ENCODE assay signal across 8 cellular contexts in genomic region chr15:76310470-76311070, GRCh38. TPM values are rescaled to one million over a fixed set of nuclear protein-coding genes. Genes with fewer than 3 reads are reported as not detected.
DNase-seq lines count a peak whose midpoint lies in the region; ATAC-seq and TF ChIP-seq lines count a peak whose summit lies in the region.

No MANE protein-coding gene starts in this region.

- CTCF ChIA-PET in OCI-LY7 (lab: Charles Lee; ENCODE audit: unreplicated experiment), result no interaction called here

- no peaks in the 10 kb centered on the region for H3K9me2 ChIP-seq in OCI-LY7 (ENCODE audit: insufficient read depth, low read length)

- H3K27ac ChIP-seq in OCI-LY7 (ENCODE audit: low read depth, low read length, poor library complexity, severe bottlenecking), result peak overlapping the region; percentile 27
- H3K27ac ChIP-seq in lower lobe of right lung, result peak overlapping the region; percentile 86
- H3K27ac ChIP-seq in tibial nerve, result peak overlapping the region; percentile 46 to 88 (median 86)

- DNase-seq in GM03348 (ENCODE audit: low spot score) (peak; percentile 45), HFF-Myc (ENCODE audit: extremely low read depth, low read depth) (no peak), OCI-LY7 (ENCODE audit: low spot score) (peak; percentile 23), cerebellum (ENCODE audit: low spot score) (peak; percentile 12), lower lobe of right lung (no peak), tibial nerve (ENCODE audit: low spot score in 2 of 2) (no peak), NCI-H2227 treated with DMSO at 0.1 percent for 48 hours (lab: John Stamatoyannopoulos, UW) (no peak)
- no peak for DNase-seq in stimulated activated naive CD4-positive, alpha-beta T cell treated with Interleukin-2 at 50 U/mL for 16 hours (lab: John Stamatoyannopoulos, UW)

- 0 out of 2 replicates have a peak, but pooled peaks cover 4% of the 10 kb centered on the region for H4K20me1 ChIP-seq in OCI-LY7 (ENCODE audit: insufficient read depth, low read length)

- no peak for TF ChIP-seq POLR2A in tibial nerve (IDR thresholded peaks at IDR 0.05)

- H2AFZ ChIP-seq in OCI-LY7 (ENCODE audit: low read length), result peak overlapping the region; percentile 95; the same call in 1 of the 2 replicates

- H3K79me2 ChIP-seq in OCI-LY7 (ENCODE audit: insufficient read depth, low read depth, low read length), result peaks cover 54% of the 10 kb centered on the region

- peak overlapping the region; percentile 91 for H3K4me3 ChIP-seq in HFF-Myc (replicated peaks; ENCODE audit: low read depth, low read length)
- peak overlapping the region; percentile 80 for H3K4me3 ChIP-seq in OCI-LY7 (ENCODE audit: low read depth, low read length, poor library complexity, severe bottlenecking)
- peak overlapping the region; percentile 73 for H3K4me3 ChIP-seq in lower lobe of right lung
- peak overlapping the region; percentile 61 to 94 (median 72) for H3K4me3 ChIP-seq in tibial nerve

- no peak for TF ChIP-seq CTCF in HFF-Myc (IDR thresholded peaks at IDR 0.05; ENCODE audit: low read depth, low read length, missing control alignments)
- no peak for TF ChIP-seq CTCF in OCI-LY7 (conservative IDR thresholded peaks at IDR 0.05; ENCODE audit: low read length)
- no peak for TF ChIP-seq CTCF in lower lobe of right lung (IDR thresholded peaks at IDR 0.05)
- TF ChIP-seq CTCF in tibial nerve (IDR thresholded peaks at IDR 0.05), result no peak

- H3K9me3 ChIP-seq in OCI-LY7 (ENCODE audit: low read length) (no peaks in the 10 kb centered on the region), lower lobe of right lung (no peaks in the 10 kb centered on the region), tibial nerve (no peaks in the 10 kb centered on the region)

- BruUV-seq in OCI-LY7 (replicated peaks; lab: Mats Ljungman, UMichigan), result TSS peak; percentile 75

- H3K36me3 ChIP-seq in OCI-LY7 (ENCODE audit: insufficient read depth, low read length) (peaks cover 19% of the 10 kb centered on the region), lower lobe of right lung (no peaks in the 10 kb centered on the region), tibial nerve (no peaks in the 10 kb centered on the region)

- ATAC-seq in lower lobe of right lung, result peak; percentile 35 to 60

- WGBS in tibial nerve, 2 donors, result 1 to 2% methylated on average over 13 to 16 of the region's 16 CpGs

- POLR2A ChIA-PET in OCI-LY7 (lab: Charles Lee), result interaction anchor here (0.7 kb wide), 1 partner anchor 50 kb away, joined by 3 read pairs; no protein-coding TSS in a partner anchor

- H3K4me2 ChIP-seq in OCI-LY7 (ENCODE audit: low read length), result peak overlapping the region; percentile 79

- no peaks in the 10 kb centered on the region for H3K27me3 ChIP-seq in lower lobe of right lung (ENCODE audit: low read depth)
- H3K27me3 ChIP-seq in tibial nerve, result no peaks in the 10 kb centered on the region

- TF ChIP-seq EP300 in tibial nerve (IDR thresholded peaks at IDR 0.05), result no peak

- intact Hi-C loops in OCI-LY7 (cut with micrococcal nuclease; ENCODE audit: unreplicated experiment), result loop anchor here (1.0 kb wide), 1 partner anchor 26 kb away; the partner anchor contains the start of gene ISL2
- intact Hi-C loops in lower lobe of right lung (cut with DNase I), result no loop called here

- H3K4me1 ChIP-seq in OCI-LY7 (ENCODE audit: insufficient read depth, low read length, poor library complexity, severe bottlenecking) (peaks cover 13% of the 10 kb centered on the region), lower lobe of right lung (peaks cover 15% of the 10 kb centered on the region), tibial nerve (peaks cover 0 to 25% (median 8%) of the 10 kb centered on the region in 4 donors)

RNA-seq across cellular contexts. Expression of gene ETFA, which starts 0.7 kb away (rescaled TPM):
- 84.8 and 99.4 TPM in 2 replicates for total RNA-seq in OCI-LY7 (2014; rRNA removed; shearing (Covaris generic))
- total RNA-seq in OCI-LY7 (2022), result 126 and 146 TPM in 2 replicates
- 52.8 TPM for total RNA-seq in cerebellum
- 81.2 TPM for total RNA-seq in lower lobe of right lung
- total RNA-seq in tibial nerve, result 10 to 100 TPM; 59.2 to 96.9 (median 75.5) TPM

RNA-seq across cellular contexts. Expression of gene ISL2, which starts 26.0 kb away (rescaled TPM):
- 2.8 and 6.2 TPM in 2 replicates for total RNA-seq in OCI-LY7 (2014; rRNA removed; shearing (Covaris generic))
- 11.8 and 12.7 TPM in 2 replicates for total RNA-seq in OCI-LY7 (2022)
- not detected for total RNA-seq in cerebellum
- total RNA-seq in lower lobe of right lung, result 0.38 TPM
- total RNA-seq in tibial nerve, result not detected

Comparison
In these comparisons a context has a peak if more than half of its experiments do, and no peak if none do; other contexts are left out.
1. DNase-seq: peak in GM03348 (single experiment), OCI-LY7 (single experiment) and cerebellum (single experiment); none in HFF-Myc (single experiment), lower lobe of right lung (single experiment), tibial nerve (0 of 2), NCI-H2227 treated with DMSO at 0.1 percent for 48 hours (single experiment) and stimulated activated naive CD4-positive, alpha-beta T cell treated with Interleukin-2 at 50 U/mL for 16 hours (single experiment).
2. H3K27ac ChIP-seq: peak in every context shown above with its lines; median percentile 86 in lower lobe of right lung; 86 in tibial nerve; 27 in OCI-LY7.
3. Peak in every context shown above with its lines, with median percentiles within 50 percentile points of each other: H3K4me3 ChIP-seq.